Comparison of ENCODE assay signal across 29 cellular contexts in the genomic region with DNA sequence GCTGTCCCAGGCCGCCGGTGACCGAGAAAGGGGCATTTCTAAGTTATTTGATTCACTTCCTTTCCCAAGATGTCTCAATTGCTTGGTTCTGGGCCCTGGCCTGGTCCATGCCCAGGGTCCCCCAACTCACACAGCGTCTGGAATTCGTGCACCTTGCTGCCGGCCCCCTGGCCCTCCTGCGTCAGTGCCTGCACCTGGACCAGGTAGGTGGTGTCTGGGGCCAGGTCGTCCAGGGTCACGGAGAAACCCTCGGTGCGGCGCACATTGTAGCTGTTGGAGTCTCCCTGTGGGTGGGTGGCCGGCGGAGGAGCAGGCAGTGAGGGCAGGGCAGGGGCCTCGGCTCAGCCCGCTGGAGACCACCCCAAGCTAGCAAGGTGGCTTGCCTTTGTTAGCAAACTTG. TPM values are rescaled to one million over a fixed set of nuclear protein-coding genes. Genes with fewer than 3 reads are reported as not detected.
"Had no signal": no experiment of that assay in that cellular context is flagged by ENCODE, and none has a peak within 500 bp of the region (broad histone marks: within the 10 kb centered on the region; RNA-seq: fewer than 3 reads in every experiment).

No MANE protein-coding gene starts in this region.

- H3K36me3 ChIP-seq: WERI-Rb-1 had no signal

- H3K27me3 ChIP-seq: brain microvascular endothelial cell, dorsolateral prefrontal cortex, esophagus squamous epithelium, gastroesophageal sphincter, heart right ventricle had no signal

- DNase-seq: activated B cell treated with CpG ODN at 0.5 μM for 24 hours; activated CD4-positive, alpha-beta T cell treated with anti-CD3 and anti-CD28 coated beads for 48 hours; activated CD4-positive, alpha-beta T cell treated with anti-CD3 and anti-CD28 coated beads, Interleukin-2, amount 50 U/mL, for 1 hour; activated CD4-positive, alpha-beta T cell treated with anti-CD3 and anti-CD28 coated beads, Interleukin-2, amount 50 U/mL, for 48 hours; activated CD8-positive, alpha-beta memory T cell treated with anti-CD3 and anti-CD28 coated beads for 24 hours; activated CD8-positive, alpha-beta T cell treated with anti-CD3 and anti-CD28 coated beads for 36 hours; activated effector memory CD4-positive, alpha-beta T cell treated with Interleukin-2 at 50 U/mL for 16 hours; activated gamma-delta T cell treated with Interleukin-2 at 50 U/mL for 16 hours; activated naive CD4-positive, alpha-beta T cell treated with anti-CD3 and anti-CD28 coated beads, Interleukin-2, amount 50 U/mL, for 16 hours; activated naive CD4-positive, alpha-beta T cell treated with Interleukin-2 at 50 U/mL for 16 hours; activated T-cell treated with anti-CD3 and anti-CD28 coated beads, Interleukin-2, amount 50 U/mL, for 4 hours; brain microvascular endothelial cell; dorsolateral prefrontal cortex; effector memory CD4-positive, alpha-beta T cell; esophagus squamous epithelium; foreskin melanocyte; heart right ventricle; T-helper 1 cell; T-helper 17 cell; T1000; WERI-Rb-1 had no signal

- H3K4me3 Mint-ChIP-seq: activated B cell treated with CpG ODN at 0.5 μM for 24 hours; activated CD8-positive, alpha-beta T cell treated with anti-CD3 and anti-CD28 coated beads for 36 hours; activated naive CD8-positive, alpha-beta T cell; activated T-cell treated with anti-CD3 and anti-CD28 coated beads, Interleukin-2, amount 50 U/mL, for 4 hours; activated T-helper 17 cell treated with anti-CD3 and anti-CD28 coated beads, Interleukin-2, amount 50 U/mL, for 72 hours; central memory CD8-positive, alpha-beta T cell; dendritic cell treated with granulocyte-macrophage colony-stimulating factor and Interleukin-4, amounts not matched to agents 40 ng/mL and 50 ng/mL, for 4 days; T-helper 17 cell; T-helper 2 cell treated with Interferon-gamma antibody and Interleukin-4, amounts not matched to agents 5 μg/mL and 100 μg/mL, for 36 hours had no signal

- H3K4me1 ChIP-seq: gastroesophageal sphincter had no signal

- H3K27me3 Mint-ChIP-seq: activated CD8-positive, alpha-beta T cell treated with anti-CD3 and anti-CD28 coated beads for 36 hours; activated naive CD8-positive, alpha-beta T cell; activated T-helper 17 cell treated with anti-CD3 and anti-CD28 coated beads, Interleukin-2, amount 50 U/mL, for 72 hours; central memory CD8-positive, alpha-beta T cell; T-helper 17 cell had no signal

- H3K27ac Mint-ChIP-seq: activated B cell treated with CpG ODN at 0.5 μM for 24 hours; activated CD8-positive, alpha-beta T cell treated with anti-CD3 and anti-CD28 coated beads for 36 hours; activated naive CD8-positive, alpha-beta T cell; activated T-helper 17 cell treated with anti-CD3 and anti-CD28 coated beads, Interleukin-2, amount 50 U/mL, for 72 hours; dendritic cell treated with granulocyte-macrophage colony-stimulating factor and Interleukin-4, amounts not matched to agents 40 ng/mL and 50 ng/mL, for 4 days; T-helper 17 cell; T-helper 2 cell treated with Interferon-gamma antibody and Interleukin-4, amounts not matched to agents 5 μg/mL and 100 μg/mL, for 36 hours had no signal

- H3K4me3 ChIP-seq: coronary artery, dorsolateral prefrontal cortex, esophagus squamous epithelium, gastroesophageal sphincter, heart right ventricle had no signal

- H3K36me3 Mint-ChIP-seq: activated naive CD8-positive, alpha-beta T cell had no signal

- H3K9me3 Mint-ChIP-seq: activated B cell treated with CpG ODN at 0.5 μM for 24 hours; activated CD8-positive, alpha-beta T cell treated with anti-CD3 and anti-CD28 coated beads for 36 hours; activated T-cell treated with anti-CD3 and anti-CD28 coated beads, Interleukin-2, amount 50 U/mL, for 4 hours; activated T-helper 17 cell treated with anti-CD3 and anti-CD28 coated beads, Interleukin-2, amount 50 U/mL, for 72 hours; central memory CD8-positive, alpha-beta T cell; dendritic cell treated with granulocyte-macrophage colony-stimulating factor and Interleukin-4, amounts not matched to agents 40 ng/mL and 50 ng/mL, for 4 days; T-helper 2 cell treated with Interferon-gamma antibody and Interleukin-4, amounts not matched to agents 5 μg/mL and 100 μg/mL, for 36 hours had no signal

- H3K9me3 ChIP-seq: esophagus squamous epithelium, gastroesophageal sphincter, heart right ventricle had no signal

- H3K27ac ChIP-seq: brain microvascular endothelial cell, coronary artery, dorsolateral prefrontal cortex, esophagus squamous epithelium, gastroesophageal sphincter, heart right ventricle, WERI-Rb-1 had no signal

- H3K4me1 Mint-ChIP-seq: activated B cell treated with CpG ODN at 0.5 μM for 24 hours had no signal

- ATAC-seq: activated CD4-positive, CD25-positive, alpha-beta regulatory T cell treated with anti-CD3 and anti-CD28 coated beads, Interleukin-2, amount 50 U/mL, for 24 hours; activated CD8-positive, alpha-beta T cell treated with anti-CD3 and anti-CD28 coated beads for 36 hours; activated T-cell treated with anti-CD3 and anti-CD28 coated beads, Interleukin-2, amount 50 U/mL, for 4 hours; activated T-helper 17 cell treated with anti-CD3 and anti-CD28 coated beads, Interleukin-2, amount 50 U/mL, for 72 hours; gastroesophageal sphincter; heart right ventricle; T-helper 17 cell had no signal

RNA-seq across cellular contexts. Expression of a gene that starts 21.0 kb away (rescaled TPM):
- total RNA-seq: activated B cell treated with CpG ODN at 0.5 μM for 24 hours; activated CD8-positive, alpha-beta T cell treated with anti-CD3 and anti-CD28 coated beads for 36 hours; T-helper 17 cell had no signal
